In the genomic region with DNA sequence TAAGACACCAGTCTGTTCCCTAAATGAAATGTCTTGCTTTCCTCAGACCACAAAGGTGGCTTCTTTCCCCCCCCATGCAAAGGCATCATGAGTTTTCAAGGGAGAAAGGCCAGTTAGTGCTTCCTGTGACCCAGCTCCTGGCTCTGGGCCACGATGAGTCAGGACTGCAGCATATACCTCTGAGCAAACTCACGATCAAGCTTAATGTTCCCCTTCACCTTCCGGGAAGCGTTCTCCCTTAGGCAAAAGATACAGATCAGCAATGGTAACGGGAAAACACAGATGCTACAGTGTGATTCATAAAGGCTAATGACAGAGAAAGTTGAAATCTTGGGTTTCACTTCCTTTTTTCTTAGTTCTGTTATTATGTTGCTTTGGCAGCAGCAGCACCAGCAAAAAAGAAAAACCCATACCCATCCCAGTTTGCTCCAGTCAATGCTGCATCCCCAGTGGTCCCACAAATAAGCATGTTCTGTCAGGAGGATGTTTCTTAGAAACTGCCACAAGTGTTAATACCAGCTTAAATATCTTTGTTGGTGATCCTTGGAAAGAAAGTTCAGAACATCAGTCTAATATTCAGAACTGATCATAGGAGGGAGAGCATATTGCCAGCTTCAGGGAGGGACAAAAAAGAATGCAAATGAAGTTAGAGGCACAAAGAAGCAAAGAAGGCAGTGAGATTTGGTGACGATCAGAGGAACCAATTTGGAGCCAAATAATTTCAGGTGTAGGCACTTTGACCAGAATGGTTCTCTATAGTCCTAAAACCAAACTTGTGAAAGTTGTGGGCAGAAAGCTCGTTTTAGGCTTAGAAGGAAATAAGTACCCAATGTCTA, we compare ENCODE assay signal across 9 cellular contexts. TPM values are rescaled to one million over a fixed set of nuclear protein-coding genes. Genes with fewer than 3 reads are reported as not detected.
DNase-seq lines count a peak whose midpoint lies in the region; ATAC-seq, FAIRE-seq and TF ChIP-seq lines count a peak whose summit lies in the region.
"Had no signal": no experiment of that assay in that cellular context is flagged by ENCODE, and none has a peak within 500 bp of the region (broad histone marks: within the 10 kb centered on the region; RNA-seq: fewer than 3 reads in every experiment).

No MANE protein-coding gene starts in this region.

- H3K27me3 Mint-ChIP-seq in activated T-cell treated with anti-CD3 and anti-CD28 coated beads, Interleukin-2, amount 50 U/mL, for 4 hours (ENCODE audit: low read depth) = no peaks in the 10 kb centered on the region

- no peak for TF ChIP-seq EP300 in stomach (IDR thresholded peaks at IDR 0.05)

- no peak overlapping the region for H3K4me3 ChIP-seq in stomach

- ATAC-seq in GM21381 (IDR thresholded peaks at IDR 0.05; ENCODE audit: unreplicated experiment) = peak; percentile 94
- peak; percentile 88 for ATAC-seq in HG03571 (IDR thresholded peaks at IDR 0.05; ENCODE audit: unreplicated experiment)
- ATAC-seq in activated T-cell treated with anti-CD3 and anti-CD28 coated beads, Interleukin-2, amount 50 U/mL, for 4 hours = peak; percentile 79 to 88

- H3K4me1 ChIP-seq in stomach = no peaks in the 10 kb centered on the region

- 43 to 60% (median 50%) methylated on average over 7 of the region's 7 CpGs for WGBS in stomach, 5 donors

- no peaks in the 10 kb centered on the region for H3K9me3 Mint-ChIP-seq in activated T-cell treated with anti-CD3 and anti-CD28 coated beads, Interleukin-2, amount 50 U/mL, for 4 hours

- H3K27me3 ChIP-seq in stomach = no peaks in the 10 kb centered on the region

- H3K36me3 ChIP-seq in stomach = peaks cover 0 to 59% (median 53%) of the 10 kb centered on the region in 4 donors

- peak; percentile 93 for FAIRE-seq in islet of Langerhans (lab: Jason Lieb, UNC)

- peak; percentile 19 for DNase-seq in GM03348 (ENCODE audit: low spot score)
- DNase-seq in activated T-cell treated with anti-CD3 and anti-CD28 coated beads, Interleukin-2, amount 50 U/mL, for 4 hours = no peak
- peak; percentile 43 for DNase-seq in stomach
- DNase-seq in NCI-H2107 treated with DMSO at 0.1 percent for 48 hours (lab: John Stamatoyannopoulos, UW; ENCODE audit: unreplicated experiment) = no peak
- DNase-seq in SK-N-DZ (ENCODE audit: low spot score) = no peak

- H3K4me3 Mint-ChIP-seq in activated T-cell treated with anti-CD3 and anti-CD28 coated beads, Interleukin-2, amount 50 U/mL, for 4 hours = no peak overlapping the region
- H3K4me3 Mint-ChIP-seq: nephron had no signal

- H3K27ac ChIP-seq in stomach = no peak overlapping the region

- no peak for TF ChIP-seq CTCF in stomach (IDR thresholded peaks at IDR 0.05)

- TF ChIP-seq POLR2A in stomach (IDR thresholded peaks at IDR 0.05) = no peak

- H3K9me3 ChIP-seq in stomach = peaks cover 0 to 10% (median 3%) of the 10 kb centered on the region in 4 donors

- intact Hi-C loops in stomach (cut with DNase I; ENCODE audit: low total_unique reads) = no loop called here

- peaks cover 26% of the 10 kb centered on the region for H3K36me3 Mint-ChIP-seq in activated T-cell treated with anti-CD3 and anti-CD28 coated beads, Interleukin-2, amount 50 U/mL, for 4 hours (ENCODE audit: insufficient read depth)

- peaks cover 11% of the 10 kb centered on the region for H3K4me1 Mint-ChIP-seq in activated T-cell treated with anti-CD3 and anti-CD28 coated beads, Interleukin-2, amount 50 U/mL, for 4 hours (ENCODE audit: low read depth)
- H3K4me1 Mint-ChIP-seq: nephron had no signal

RNA-seq across cellular contexts. Expression of a gene that starts 41.2 kb away (rescaled TPM):
- total RNA-seq in activated T-cell treated with anti-CD3 and anti-CD28 coated beads, Interleukin-2, amount 50 U/mL, for 4 hours = 1 to 10 TPM; 5.8 to 7.3 (median 7.1) TPM
- 10 to 100 TPM in 2 of 5 donors, 1 to 10 TPM in 3; 1.2 to 79.1 (median 8.5) TPM for total RNA-seq in stomach
- polyA plus RNA-seq in stomach = 1 to 10 TPM in 2 of 3 donors, under 1 TPM in 1; 0.55 to 5.5 (median 3.2) TPM
- 0.23 TPM in 1 of 2 replicates, not detected in the other for polyA plus RNA-seq in SK-N-DZ (2014; cell fraction: cytosol; rRNA removed)
- 0.08 and 0.09 TPM in 2 replicates for polyA plus RNA-seq in SK-N-DZ (2014; cell fraction: nucleus; rRNA removed)

RNA-seq across cellular contexts. Expression of a gene that starts 57.2 kb away (rescaled TPM):
- not detected for total RNA-seq in activated T-cell treated with anti-CD3 and anti-CD28 coated beads, Interleukin-2, amount 50 U/mL, for 4 hours
- total RNA-seq in stomach = not detected
- not detected for polyA plus RNA-seq in stomach
- polyA plus RNA-seq in SK-N-DZ (2014; cell fraction: cytosol; rRNA removed) = not detected in 2 replicates
- polyA plus RNA-seq in SK-N-DZ (2014; cell fraction: nucleus; rRNA removed) = not detected in 2 replicates

Comparison
In these comparisons a context has a peak if more than half of its experiments do, and no peak if none do; other contexts are left out.
1. DNase-seq: peak in GM03348 (single experiment) and stomach (single experiment); none in activated T-cell treated with anti-CD3 and anti-CD28 coated beads, Interleukin-2, amount 50 U/mL, for 4 hours (single experiment), NCI-H2107 treated with DMSO at 0.1 percent for 48 hours (single experiment) and SK-N-DZ (single experiment).
2. Peak in every context shown above with its lines, with median percentiles within 50 percentile points of each other: ATAC-seq.